In the genomic region with DNA sequence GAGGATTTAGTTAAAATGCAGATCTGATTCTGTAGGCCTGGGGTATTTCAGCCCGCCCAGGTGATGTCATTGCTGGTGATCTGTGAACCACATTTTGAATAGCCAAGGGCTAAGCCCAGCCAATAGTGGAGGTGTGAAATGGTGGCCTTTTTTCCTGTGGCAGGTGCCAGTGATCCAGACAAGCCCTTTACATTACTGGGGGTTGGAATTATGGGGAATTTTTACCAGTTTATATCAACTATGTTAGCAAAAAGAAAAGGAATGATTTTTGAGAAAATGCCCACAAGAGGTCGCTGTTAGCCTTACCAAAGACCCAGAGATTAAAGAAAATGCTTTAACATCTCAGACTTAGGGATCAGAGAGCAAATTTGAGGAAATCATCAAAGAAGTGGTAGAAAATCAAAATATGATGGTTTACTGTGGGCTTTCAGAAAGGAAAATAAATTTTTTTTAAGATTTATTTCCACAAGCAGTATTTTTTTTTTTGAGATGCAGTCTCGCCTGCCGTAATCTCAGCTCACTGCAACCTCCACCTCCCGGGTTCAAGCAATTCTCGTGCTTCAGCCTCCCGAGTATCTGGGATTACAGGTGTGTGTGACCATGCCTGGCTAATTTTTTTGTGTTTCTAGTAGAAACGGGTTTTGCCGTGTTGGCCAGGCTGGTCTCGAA, we compare ENCODE assay signal across 9 cellular contexts. TPM values are rescaled to one million over a fixed set of nuclear protein-coding genes. Genes with fewer than 3 reads are reported as not detected.
DNase-seq lines count a peak whose midpoint lies in the region; ATAC-seq and TF ChIP-seq lines count a peak whose summit lies in the region.
"Had no signal": no experiment of that assay in that cellular context is flagged by ENCODE, and none has a peak within 500 bp of the region (broad histone marks: within the 10 kb centered on the region; RNA-seq: fewer than 3 reads in every experiment).

No MANE protein-coding gene starts in this region.

- no peaks in the 10 kb centered on the region for H3K27me3 Mint-ChIP-seq in naive B cell
- H3K27me3 Mint-ChIP-seq: activated naive CD4-positive, alpha-beta T cell treated with anti-CD3 and anti-CD28 coated beads, Interleukin-2, amount 50 U/mL, for 24 hours had no signal

- no peak overlapping the region for H3K4me3 ChIP-seq in HL-60 (replicated peaks; ENCODE audit: insufficient read depth, low read length)

- H3K27ac Mint-ChIP-seq in naive B cell, result no peak overlapping the region
- H3K27ac Mint-ChIP-seq: activated naive CD4-positive, alpha-beta T cell treated with anti-CD3 and anti-CD28 coated beads, Interleukin-2, amount 50 U/mL, for 24 hours had no signal

- peak overlapping the region in 2 of 8 donors; percentile 63 to 64 for H3K4me3 Mint-ChIP-seq in naive B cell
- H3K4me3 Mint-ChIP-seq: activated naive CD4-positive, alpha-beta T cell treated with anti-CD3 and anti-CD28 coated beads, Interleukin-2, amount 50 U/mL, for 24 hours had no signal

- ATAC-seq in naive B cell (ENCODE audit: low read depth in 2 of 2) (no peak), HG03135 (IDR thresholded peaks at IDR 0.05; ENCODE audit: unreplicated experiment) (no peak), HG03378 (IDR thresholded peaks at IDR 0.05; ENCODE audit: unreplicated experiment) (no peak)

- peaks cover 16 to 25% (median 20%) of the 10 kb centered on the region in 3 donors for H3K4me1 Mint-ChIP-seq in naive B cell

- no peak overlapping the region for H3K27ac ChIP-seq in HL-60 (replicated peaks)

- H3K27me3 ChIP-seq in HL-60 (ENCODE audit: insufficient read depth, poor library complexity, severe bottlenecking), result no peaks in the 10 kb centered on the region

- peak; percentile 41 for DNase-seq in SIG-M5 treated with dmso at 0.1 percent for 504 hours (lab: John Stamatoyannopoulos, UW; ENCODE audit: unreplicated experiment)
- no peak for DNase-seq in SIG-M5 (lab: John Stamatoyannopoulos, UW)
- peak; percentile 29 to 38 for DNase-seq in HL-60 (ENCODE audit: low read depth in 1 of 2, low spot score in 1 of 2)
- peak; percentile 63 for DNase-seq in OCI-M1 (lab: John Stamatoyannopoulos, UW)
- DNase-seq in dermis microvascular lymphatic vessel endothelial cell (ENCODE audit: low read depth in 2 of 2), result peak; percentile 51 to 71
- DNase-seq in naive B cell, result peak; percentile 34

- peaks cover 0 to 5% (median 3%) of the 10 kb centered on the region in 7 donors for H3K9me3 Mint-ChIP-seq in naive B cell
- H3K9me3 Mint-ChIP-seq: activated naive CD4-positive, alpha-beta T cell treated with anti-CD3 and anti-CD28 coated beads, Interleukin-2, amount 50 U/mL, for 24 hours had no signal

- no peaks in the 10 kb centered on the region for H3K36me3 Mint-ChIP-seq in naive B cell
- H3K36me3 Mint-ChIP-seq: activated naive CD4-positive, alpha-beta T cell treated with anti-CD3 and anti-CD28 coated beads, Interleukin-2, amount 50 U/mL, for 24 hours had no signal

- TF ChIP-seq CTCF in HL-60 (IDR thresholded peaks at IDR 0.05; ENCODE audit: insufficient read depth, low read length), result peak; percentile 12

RNA-seq across cellular contexts. Expression of gene VPS35L, which starts 3.9 kb away (rescaled TPM):
- total RNA-seq in dermis microvascular lymphatic vessel endothelial cell, result 33.2 and 45.4 TPM in 2 replicates
- polyA plus RNA-seq in naive B cell (ENCODE audit: low read depth in 6 of 6), result 10 to 100 TPM; 31.1 to 38.6 (median 33.8) TPM

RNA-seq across cellular contexts. Expression of gene CCP110, which starts 35.6 kb away (rescaled TPM):
- total RNA-seq in dermis microvascular lymphatic vessel endothelial cell, result 7.1 and 7.3 TPM in 2 replicates
- polyA plus RNA-seq in naive B cell (ENCODE audit: low read depth in 6 of 6), result 10 to 100 TPM in 2 of 6 donors, 1 to 10 TPM in 4; 5.1 to 12.6 (median 9.6) TPM

RNA-seq across cellular contexts. Expression of gene GDE1, which starts 37.5 kb away (rescaled TPM):
- 23.4 and 24.7 TPM in 2 replicates for total RNA-seq in dermis microvascular lymphatic vessel endothelial cell
- 10 to 100 TPM; 25.2 to 36.3 (median 28.2) TPM for polyA plus RNA-seq in naive B cell (ENCODE audit: low read depth in 6 of 6)
